Comparison of ENCODE assay signal across 19 cellular contexts in genomic region chr12:51910691-51911090, GRCh38. TPM values are rescaled to one million over a fixed set of nuclear protein-coding genes. Genes with fewer than 3 reads are reported as not detected.
A peak's percentile ranks its signal among the peaks of the same experiment; 100 is the strongest.
DNase-seq lines count a peak whose midpoint lies in the region; ATAC-seq and TF ChIP-seq lines count a peak whose summit lies in the region.
"Had no signal": no experiment of that assay in that cellular context is flagged by ENCODE, and none has a peak within 500 bp of the region (broad histone marks: within the 10 kb centered on the region; RNA-seq: fewer than 3 reads in every experiment).

No MANE protein-coding gene starts in this region.

- TF ChIP-seq EP300 in gastroesophageal sphincter (IDR thresholded peaks at IDR 0.05) (no peak), suprapubic skin (IDR thresholded peaks at IDR 0.05) (no peak)

- ATAC-seq in gastroesophageal sphincter (no peak), HG03039 (IDR thresholded peaks at IDR 0.05; ENCODE audit: unreplicated experiment) (no peak)
- ATAC-seq: mucosa of descending colon had no signal

- DNase-seq in Peyer's patch, result peak in 1 of 3 donors; percentile 36
- peak in 1 of 2 donors; percentile 59 for DNase-seq in suprapubic skin (ENCODE audit: low spot score in 2 of 2)
- no peak for DNase-seq in HCEC 1CT
- DNase-seq in foreskin fibroblast, result no peak
- DNase-seq in GM13977 (ENCODE audit: low spot score), result no peak
- DNase-seq: activated CD4-positive, CD25-positive, alpha-beta regulatory T cell; activated naive CD4-positive, alpha-beta T cell treated with anti-CD3 and anti-CD28 coated beads for 36 hours; endodermal cell; mucosa of descending colon; NCI-H82; stimulated activated CD4-positive, alpha-beta T cell treated with anti-CD3 and anti-CD28 coated beads, Interleukin-1b, Interleukin-23, amount 100 ng/mL, for 48 hours had no signal

- in situ Hi-C loops in GM13977 (cut with MboI; ENCODE audit: low pct_unique_long_range_greater_than_20kb, low sequenced_read_pairs, unreplicated experiment), result no loop called here

- TF ChIP-seq POLR2A in Peyer's patch (IDR thresholded peaks at IDR 0.05) (no peak), gastroesophageal sphincter (IDR thresholded peaks at IDR 0.05) (no peak), suprapubic skin (IDR thresholded peaks at IDR 0.05) (no peak)

- peak overlapping the region; percentile 22 for H3K9ac ChIP-seq in mucosa of stomach (ENCODE audit: low read length)

- peak overlapping the region; percentile 7 to 73 (median 51) for H3K27ac ChIP-seq in Peyer's patch
- peak overlapping the region in 3 of 4 donors; percentile 53 to 93 (median 88) for H3K27ac ChIP-seq in gastroesophageal sphincter
- H3K27ac ChIP-seq in suprapubic skin, result peak overlapping the region; percentile 7
- H3K27ac ChIP-seq: RWPE1 had no signal

- no peaks in the 10 kb centered on the region for H3K27me3 ChIP-seq in Peyer's patch
- H3K27me3 ChIP-seq in gastroesophageal sphincter, result peaks cover 78% of the 10 kb centered on the region
- peaks cover 29% of the 10 kb centered on the region for H3K27me3 ChIP-seq in mucosa of stomach (ENCODE audit: control insufficient read depth, insufficient read depth, low read length)
- peaks cover 11% of the 10 kb centered on the region for H3K27me3 ChIP-seq in suprapubic skin

- TF ChIP-seq CTCF in Peyer's patch (IDR thresholded peaks at IDR 0.05) (no peak), gastroesophageal sphincter (IDR thresholded peaks at IDR 0.05) (no peak), suprapubic skin (IDR thresholded peaks at IDR 0.05) (no peak), foreskin fibroblast (IDR thresholded peaks at IDR 0.05; ENCODE audit: low read depth, low read length) (no peak), GM13977 (IDR thresholded peaks at IDR 0.05; ENCODE audit: extremely low read depth, insufficient read depth, missing control alignments) (no peak)

- no peaks in the 10 kb centered on the region for H3K9me3 ChIP-seq in Peyer's patch
- no peaks in the 10 kb centered on the region for H3K9me3 ChIP-seq in gastroesophageal sphincter
- H3K9me3 ChIP-seq in mucosa of stomach (ENCODE audit: control insufficient read depth, low read length), result no peaks in the 10 kb centered on the region
- no peaks in the 10 kb centered on the region for H3K9me3 ChIP-seq in suprapubic skin
- H3K9me3 ChIP-seq: mucosa of descending colon, thoracic aorta had no signal

- H3K4me1 ChIP-seq in Peyer's patch, result peaks cover 0 to 44% (median 3%) of the 10 kb centered on the region in 4 donors
- H3K4me1 ChIP-seq in gastroesophageal sphincter, result peaks cover 0 to 82% (median 46%) of the 10 kb centered on the region in 3 donors
- peaks cover 51% of the 10 kb centered on the region for H3K4me1 ChIP-seq in mucosa of stomach (ENCODE audit: control insufficient read depth, insufficient read depth, low read length)
- peaks cover 78% of the 10 kb centered on the region for H3K4me1 ChIP-seq in suprapubic skin

- H3K4me3 ChIP-seq in Peyer's patch, result peak overlapping the region in 1 of 4 donors; percentile 9
- H3K4me3 ChIP-seq in gastroesophageal sphincter, result peak overlapping the region in 1 of 2 donors; percentile 16
- H3K4me3 ChIP-seq in mucosa of stomach (ENCODE audit: low read length), result no peak overlapping the region
- peak overlapping the region; percentile 11 for H3K4me3 ChIP-seq in suprapubic skin
- no peak overlapping the region for H3K4me3 ChIP-seq in foreskin fibroblast (ENCODE audit: low read depth in 1 of 2, low read length in 2 of 2)
- H3K4me3 ChIP-seq: mucosa of descending colon, thoracic aorta had no signal

- no CpG with 5 or more reads among the region's 3 CpGs for WGBS in gastroesophageal sphincter (ENCODE audit: low coverage in 1 of 2), 2 donors
- 43% methylated on average over 3 of the region's 3 CpGs for WGBS in suprapubic skin

- H3K36me3 ChIP-seq in Peyer's patch (peaks cover 0 to 7% (median 0%) of the 10 kb centered on the region in 3 donors), gastroesophageal sphincter (peaks cover 0 to 11% of the 10 kb centered on the region in 2 donors), mucosa of stomach (ENCODE audit: control insufficient read depth, insufficient read depth, low read length) (no peaks in the 10 kb centered on the region), suprapubic skin (peaks cover 9% of the 10 kb centered on the region)
- H3K36me3 ChIP-seq: thoracic aorta had no signal

RNA-seq across cellular contexts. Expression of gene ACVRL1, which starts 3.4 kb away (rescaled TPM):
- 100 to 1,000 TPM in 1 of 4 donors, 10 to 100 TPM in 3; 46.4 to 169 (median 56.8) TPM for total RNA-seq in Peyer's patch
- 100 to 1,000 TPM in 3 of 4 donors, 10 to 100 TPM in 1; 77.4 to 133 (median 118) TPM for total RNA-seq in gastroesophageal sphincter
- total RNA-seq in suprapubic skin, result 10 to 100 TPM; 31.2 to 43.4 (median 39.0) TPM
- total RNA-seq: activated naive CD4-positive, alpha-beta T cell treated with anti-CD3 and anti-CD28 coated beads for 36 hours; T-helper 1 cell treated with Interleukin-12 subunit alpha and Interleukin-12 subunit beta and Interleukin-4 antibody, amounts not matched to agents 30 ng/mL and 1 ng/mL, for 36 hours had no signal

RNA-seq across cellular contexts. Expression of gene ANKRD33, which starts 22.8 kb away (rescaled TPM):
- total RNA-seq in Peyer's patch (not detected), gastroesophageal sphincter (not detected), suprapubic skin (not detected)
- total RNA-seq: activated naive CD4-positive, alpha-beta T cell treated with anti-CD3 and anti-CD28 coated beads for 36 hours; bronchial epithelial cell; frontal cortex; T-helper 1 cell treated with Interleukin-12 subunit alpha and Interleukin-12 subunit beta and Interleukin-4 antibody, amounts not matched to agents 30 ng/mL and 1 ng/mL, for 36 hours; thoracic aorta had no signal

RNA-seq across cellular contexts. Expression of gene ACVR1B, which starts 40.8 kb away (rescaled TPM):
- total RNA-seq in Peyer's patch, result 10 to 100 TPM in 3 of 4 donors, 1 to 10 TPM in 1; 9.1 to 71.6 (median 59.2) TPM
- total RNA-seq in gastroesophageal sphincter, result 10 to 100 TPM in 2 of 4 donors, 1 to 10 TPM in 2; 6.5 to 17.9 (median 10.5) TPM
- 100 to 1,000 TPM in 1 of 4 donors, 10 to 100 TPM in 3; 40.5 to 103 (median 57.3) TPM for total RNA-seq in suprapubic skin

Comparison
In these comparisons a context has a peak if more than half of its experiments do, and no peak if none do; other contexts are left out.
1. H3K27ac ChIP-seq: peak in every context shown above with its lines; median percentile 88 in gastroesophageal sphincter; 51 in Peyer's patch; 7 in suprapubic skin.